ENCODE assay signal across 1 cellular context in genomic region chr2:84846732-84847131, GRCh38.
TF ChIP-seq lines count a peak whose summit lies in the region.

No MANE protein-coding gene starts in this region.

TF ChIP-seq in GM23338, 12 proteins besides CTCF, POLR2A, EP300 and RAD21 (continued from another document):
- TF ChIP-seq, protein P1, sequence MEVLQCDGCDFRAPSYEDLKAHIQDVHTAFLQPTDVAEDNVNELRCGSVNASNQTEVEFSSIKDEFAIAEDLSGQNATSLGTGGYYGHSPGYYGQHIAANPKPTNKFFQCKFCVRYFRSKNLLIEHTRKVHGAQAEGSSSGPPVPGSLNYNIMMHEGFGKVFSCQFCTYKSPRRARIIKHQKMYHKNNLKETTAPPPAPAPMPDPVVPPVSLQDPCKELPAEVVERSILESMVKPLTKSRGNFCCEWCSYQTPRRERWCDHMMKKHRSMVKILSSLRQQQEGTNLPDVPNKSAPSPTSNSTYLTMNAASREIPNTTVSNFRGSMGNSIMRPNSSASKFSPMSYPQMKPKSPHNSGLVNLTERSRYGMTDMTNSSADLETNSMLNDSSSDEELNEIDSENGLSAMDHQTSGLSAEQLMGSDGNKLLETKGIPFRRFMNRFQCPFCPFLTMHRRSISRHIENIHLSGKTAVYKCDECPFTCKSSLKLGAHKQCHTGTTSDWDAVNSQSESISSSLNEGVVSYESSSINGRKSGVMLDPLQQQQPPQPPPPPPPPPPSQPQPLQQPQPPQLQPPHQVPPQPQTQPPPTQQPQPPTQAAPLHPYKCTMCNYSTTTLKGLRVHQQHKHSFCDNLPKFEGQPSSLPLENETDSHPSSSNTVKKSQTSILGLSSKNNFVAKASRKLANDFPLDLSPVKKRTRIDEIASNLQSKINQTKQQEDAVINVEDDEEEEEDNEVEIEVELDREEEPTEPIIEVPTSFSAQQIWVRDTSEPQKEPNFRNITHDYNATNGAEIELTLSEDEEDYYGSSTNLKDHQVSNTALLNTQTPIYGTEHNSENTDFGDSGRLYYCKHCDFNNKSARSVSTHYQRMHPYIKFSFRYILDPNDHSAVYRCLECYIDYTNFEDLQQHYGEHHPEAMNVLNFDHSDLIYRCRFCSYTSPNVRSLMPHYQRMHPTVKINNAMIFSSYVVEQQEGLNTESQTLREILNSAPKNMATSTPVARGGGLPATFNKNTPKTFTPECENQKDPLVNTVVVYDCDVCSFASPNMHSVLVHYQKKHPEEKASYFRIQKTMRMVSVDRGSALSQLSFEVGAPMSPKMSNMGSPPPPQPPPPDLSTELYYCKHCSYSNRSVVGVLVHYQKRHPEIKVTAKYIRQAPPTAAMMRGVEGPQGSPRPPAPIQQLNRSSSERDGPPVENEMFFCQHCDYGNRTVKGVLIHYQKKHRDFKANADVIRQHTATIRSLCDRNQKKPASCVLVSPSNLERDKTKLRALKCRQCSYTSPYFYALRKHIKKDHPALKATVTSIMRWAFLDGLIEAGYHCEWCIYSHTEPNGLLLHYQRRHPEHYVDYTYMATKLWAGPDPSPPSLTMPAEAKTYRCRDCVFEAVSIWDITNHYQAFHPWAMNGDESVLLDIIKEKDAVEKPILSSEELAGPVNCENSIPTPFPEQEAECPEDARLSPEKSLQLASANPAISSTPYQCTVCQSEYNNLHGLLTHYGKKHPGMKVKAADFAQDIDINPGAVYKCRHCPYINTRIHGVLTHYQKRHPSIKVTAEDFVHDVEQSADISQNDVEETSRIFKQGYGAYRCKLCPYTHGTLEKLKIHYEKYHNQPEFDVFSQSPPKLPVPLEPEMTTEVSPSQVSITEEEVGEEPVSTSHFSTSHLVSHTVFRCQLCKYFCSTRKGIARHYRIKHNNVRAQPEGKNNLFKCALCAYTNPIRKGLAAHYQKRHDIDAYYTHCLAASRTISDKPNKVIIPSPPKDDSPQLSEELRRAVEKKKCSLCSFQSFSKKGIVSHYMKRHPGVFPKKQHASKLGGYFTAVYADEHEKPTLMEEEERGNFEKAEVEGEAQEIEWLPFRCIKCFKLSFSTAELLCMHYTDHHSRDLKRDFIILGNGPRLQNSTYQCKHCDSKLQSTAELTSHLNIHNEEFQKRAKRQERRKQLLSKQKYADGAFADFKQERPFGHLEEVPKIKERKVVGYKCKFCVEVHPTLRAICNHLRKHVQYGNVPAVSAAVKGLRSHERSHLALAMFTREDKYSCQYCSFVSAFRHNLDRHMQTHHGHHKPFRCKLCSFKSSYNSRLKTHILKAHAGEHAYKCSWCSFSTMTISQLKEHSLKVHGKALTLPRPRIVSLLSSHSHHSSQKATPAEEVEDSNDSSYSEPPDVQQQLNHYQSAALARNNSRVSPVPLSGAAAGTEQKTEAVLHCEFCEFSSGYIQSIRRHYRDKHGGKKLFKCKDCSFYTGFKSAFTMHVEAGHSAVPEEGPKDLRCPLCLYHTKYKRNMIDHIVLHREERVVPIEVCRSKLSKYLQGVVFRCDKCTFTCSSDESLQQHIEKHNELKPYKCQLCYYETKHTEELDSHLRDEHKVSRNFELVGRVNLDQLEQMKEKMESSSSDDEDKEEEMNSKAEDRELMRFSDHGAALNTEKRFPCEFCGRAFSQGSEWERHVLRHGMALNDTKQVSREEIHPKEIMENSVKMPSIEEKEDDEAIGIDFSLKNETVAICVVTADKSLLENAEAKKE (CRISPR knock-in tag; IDR thresholded peaks at IDR 0.05) = no peak
- no peak for TF ChIP-seq JUNB (IDR thresholded peaks at IDR 0.05; ENCODE audit: unreplicated experiment)
- no peak for TF ChIP-seq CREB1 (CRISPR knock-in tag; IDR thresholded peaks at IDR 0.05; ENCODE audit: low read depth)
- TF ChIP-seq ZNF331 (CRISPR knock-in tag; IDR thresholded peaks at IDR 0.05; ENCODE audit: low read depth) = no peak
- no peak for TF ChIP-seq ZNF114 (CRISPR knock-in tag; IDR thresholded peaks at IDR 0.05)
- TF ChIP-seq, protein P2, sequence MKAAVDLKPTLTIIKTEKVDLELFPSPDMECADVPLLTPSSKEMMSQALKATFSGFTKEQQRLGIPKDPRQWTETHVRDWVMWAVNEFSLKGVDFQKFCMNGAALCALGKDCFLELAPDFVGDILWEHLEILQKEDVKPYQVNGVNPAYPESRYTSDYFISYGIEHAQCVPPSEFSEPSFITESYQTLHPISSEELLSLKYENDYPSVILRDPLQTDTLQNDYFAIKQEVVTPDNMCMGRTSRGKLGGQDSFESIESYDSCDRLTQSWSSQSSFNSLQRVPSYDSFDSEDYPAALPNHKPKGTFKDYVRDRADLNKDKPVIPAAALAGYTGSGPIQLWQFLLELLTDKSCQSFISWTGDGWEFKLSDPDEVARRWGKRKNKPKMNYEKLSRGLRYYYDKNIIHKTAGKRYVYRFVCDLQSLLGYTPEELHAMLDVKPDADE (IDR thresholded peaks at IDR 0.05) = no peak
TF ChIP-seq in GM23338: peak in this region for 0.
